In genomic region chr4:8241211-8241779, GRCh38 we compare ENCODE assay signal across 1 cellular context.
TF ChIP-seq lines count a peak whose summit lies in the region.

No MANE protein-coding gene starts in this region.

TF ChIP-seq in H1, 55 proteins besides CTCF, POLR2A, EP300 and RAD21 (continued from another document):
- TF ChIP-seq, protein P1, sequence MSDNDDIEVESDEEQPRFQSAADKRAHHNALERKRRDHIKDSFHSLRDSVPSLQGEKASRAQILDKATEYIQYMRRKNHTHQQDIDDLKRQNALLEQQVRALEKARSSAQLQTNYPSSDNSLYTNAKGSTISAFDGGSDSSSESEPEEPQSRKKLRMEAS (IDR thresholded peaks at IDR 0.05), result no peak
- no peak for TF ChIP-seq SIN3A (conservative IDR thresholded peaks at IDR 0.05 in 1 of 2, IDR thresholded peaks at IDR 0.05 in 1 of 2; ENCODE audit: low read depth in 1 of 2, low read length in 2 of 2)
- TF ChIP-seq EZH2 (IDR thresholded peaks at IDR 0.05; ENCODE audit: low read depth, low read length, severe bottlenecking), result no peak
- no peak for TF ChIP-seq GTF2F1 (IDR thresholded peaks at IDR 0.05; ENCODE audit: borderline replicate concordance, low read depth, low read length)
- TF ChIP-seq SP4 (IDR thresholded peaks at IDR 0.05; ENCODE audit: low read length), result no peak
- no peak for TF ChIP-seq CHD1 (IDR thresholded peaks at IDR 0.05; ENCODE audit: low read depth, low read length)
